2 cellular contexts compared by ENCODE assay signal in the genomic region with DNA sequence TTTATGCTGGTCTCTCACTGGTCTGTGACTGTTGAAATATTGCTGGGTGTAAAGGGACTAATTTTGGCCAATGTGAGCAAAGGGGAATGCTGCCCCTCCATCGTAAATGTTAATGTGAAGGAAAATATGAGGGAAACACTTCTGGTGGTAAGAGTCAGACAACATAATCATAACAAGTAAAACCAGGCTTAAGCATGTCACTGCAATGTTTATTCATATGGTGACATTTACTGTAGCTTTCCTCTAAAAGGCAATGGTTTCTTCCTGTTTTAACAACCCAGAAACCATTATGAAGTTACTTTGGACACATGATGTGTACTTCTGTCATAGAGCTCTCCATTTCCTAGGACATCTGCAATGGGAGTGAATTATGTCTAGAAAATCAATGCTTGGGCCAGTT.
TF ChIP-seq lines count a peak whose summit lies in the region.

No MANE protein-coding gene starts in this region.

TF ChIP-seq in GM23338, 12 proteins besides CTCF, POLR2A, EP300 and RAD21 (continued from another document):
- TF ChIP-seq, protein P1, sequence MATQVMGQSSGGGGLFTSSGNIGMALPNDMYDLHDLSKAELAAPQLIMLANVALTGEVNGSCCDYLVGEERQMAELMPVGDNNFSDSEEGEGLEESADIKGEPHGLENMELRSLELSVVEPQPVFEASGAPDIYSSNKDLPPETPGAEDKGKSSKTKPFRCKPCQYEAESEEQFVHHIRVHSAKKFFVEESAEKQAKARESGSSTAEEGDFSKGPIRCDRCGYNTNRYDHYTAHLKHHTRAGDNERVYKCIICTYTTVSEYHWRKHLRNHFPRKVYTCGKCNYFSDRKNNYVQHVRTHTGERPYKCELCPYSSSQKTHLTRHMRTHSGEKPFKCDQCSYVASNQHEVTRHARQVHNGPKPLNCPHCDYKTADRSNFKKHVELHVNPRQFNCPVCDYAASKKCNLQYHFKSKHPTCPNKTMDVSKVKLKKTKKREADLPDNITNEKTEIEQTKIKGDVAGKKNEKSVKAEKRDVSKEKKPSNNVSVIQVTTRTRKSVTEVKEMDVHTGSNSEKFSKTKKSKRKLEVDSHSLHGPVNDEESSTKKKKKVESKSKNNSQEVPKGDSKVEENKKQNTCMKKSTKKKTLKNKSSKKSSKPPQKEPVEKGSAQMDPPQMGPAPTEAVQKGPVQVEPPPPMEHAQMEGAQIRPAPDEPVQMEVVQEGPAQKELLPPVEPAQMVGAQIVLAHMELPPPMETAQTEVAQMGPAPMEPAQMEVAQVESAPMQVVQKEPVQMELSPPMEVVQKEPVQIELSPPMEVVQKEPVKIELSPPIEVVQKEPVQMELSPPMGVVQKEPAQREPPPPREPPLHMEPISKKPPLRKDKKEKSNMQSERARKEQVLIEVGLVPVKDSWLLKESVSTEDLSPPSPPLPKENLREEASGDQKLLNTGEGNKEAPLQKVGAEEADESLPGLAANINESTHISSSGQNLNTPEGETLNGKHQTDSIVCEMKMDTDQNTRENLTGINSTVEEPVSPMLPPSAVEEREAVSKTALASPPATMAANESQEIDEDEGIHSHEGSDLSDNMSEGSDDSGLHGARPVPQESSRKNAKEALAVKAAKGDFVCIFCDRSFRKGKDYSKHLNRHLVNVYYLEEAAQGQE (IDR thresholded peaks at IDR 0.05; ENCODE audit: unreplicated experiment): no peak
- TF ChIP-seq STAT1 (IDR thresholded peaks at IDR 0.05; ENCODE audit: unreplicated experiment) (no peak), NANOG (IDR thresholded peaks at IDR 0.05; ENCODE audit: borderline replicate concordance) (no peak), EZH2phosphoT487 (IDR thresholded peaks at IDR 0.05; ENCODE audit: unreplicated experiment) (no peak), ZNF331 (CRISPR knock-in tag; IDR thresholded peaks at IDR 0.05; ENCODE audit: low read depth) (no peak), POLR2AphosphoS5 (IDR thresholded peaks at IDR 0.05; ENCODE audit: low read depth) (no peak), JUNB (IDR thresholded peaks at IDR 0.05; ENCODE audit: unreplicated experiment) (no peak), ZNF114 (CRISPR knock-in tag; IDR thresholded peaks at IDR 0.05) (no peak)
- TF ChIP-seq, protein P2, sequence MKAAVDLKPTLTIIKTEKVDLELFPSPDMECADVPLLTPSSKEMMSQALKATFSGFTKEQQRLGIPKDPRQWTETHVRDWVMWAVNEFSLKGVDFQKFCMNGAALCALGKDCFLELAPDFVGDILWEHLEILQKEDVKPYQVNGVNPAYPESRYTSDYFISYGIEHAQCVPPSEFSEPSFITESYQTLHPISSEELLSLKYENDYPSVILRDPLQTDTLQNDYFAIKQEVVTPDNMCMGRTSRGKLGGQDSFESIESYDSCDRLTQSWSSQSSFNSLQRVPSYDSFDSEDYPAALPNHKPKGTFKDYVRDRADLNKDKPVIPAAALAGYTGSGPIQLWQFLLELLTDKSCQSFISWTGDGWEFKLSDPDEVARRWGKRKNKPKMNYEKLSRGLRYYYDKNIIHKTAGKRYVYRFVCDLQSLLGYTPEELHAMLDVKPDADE (IDR thresholded peaks at IDR 0.05): no peak
- TF ChIP-seq, protein P3, sequence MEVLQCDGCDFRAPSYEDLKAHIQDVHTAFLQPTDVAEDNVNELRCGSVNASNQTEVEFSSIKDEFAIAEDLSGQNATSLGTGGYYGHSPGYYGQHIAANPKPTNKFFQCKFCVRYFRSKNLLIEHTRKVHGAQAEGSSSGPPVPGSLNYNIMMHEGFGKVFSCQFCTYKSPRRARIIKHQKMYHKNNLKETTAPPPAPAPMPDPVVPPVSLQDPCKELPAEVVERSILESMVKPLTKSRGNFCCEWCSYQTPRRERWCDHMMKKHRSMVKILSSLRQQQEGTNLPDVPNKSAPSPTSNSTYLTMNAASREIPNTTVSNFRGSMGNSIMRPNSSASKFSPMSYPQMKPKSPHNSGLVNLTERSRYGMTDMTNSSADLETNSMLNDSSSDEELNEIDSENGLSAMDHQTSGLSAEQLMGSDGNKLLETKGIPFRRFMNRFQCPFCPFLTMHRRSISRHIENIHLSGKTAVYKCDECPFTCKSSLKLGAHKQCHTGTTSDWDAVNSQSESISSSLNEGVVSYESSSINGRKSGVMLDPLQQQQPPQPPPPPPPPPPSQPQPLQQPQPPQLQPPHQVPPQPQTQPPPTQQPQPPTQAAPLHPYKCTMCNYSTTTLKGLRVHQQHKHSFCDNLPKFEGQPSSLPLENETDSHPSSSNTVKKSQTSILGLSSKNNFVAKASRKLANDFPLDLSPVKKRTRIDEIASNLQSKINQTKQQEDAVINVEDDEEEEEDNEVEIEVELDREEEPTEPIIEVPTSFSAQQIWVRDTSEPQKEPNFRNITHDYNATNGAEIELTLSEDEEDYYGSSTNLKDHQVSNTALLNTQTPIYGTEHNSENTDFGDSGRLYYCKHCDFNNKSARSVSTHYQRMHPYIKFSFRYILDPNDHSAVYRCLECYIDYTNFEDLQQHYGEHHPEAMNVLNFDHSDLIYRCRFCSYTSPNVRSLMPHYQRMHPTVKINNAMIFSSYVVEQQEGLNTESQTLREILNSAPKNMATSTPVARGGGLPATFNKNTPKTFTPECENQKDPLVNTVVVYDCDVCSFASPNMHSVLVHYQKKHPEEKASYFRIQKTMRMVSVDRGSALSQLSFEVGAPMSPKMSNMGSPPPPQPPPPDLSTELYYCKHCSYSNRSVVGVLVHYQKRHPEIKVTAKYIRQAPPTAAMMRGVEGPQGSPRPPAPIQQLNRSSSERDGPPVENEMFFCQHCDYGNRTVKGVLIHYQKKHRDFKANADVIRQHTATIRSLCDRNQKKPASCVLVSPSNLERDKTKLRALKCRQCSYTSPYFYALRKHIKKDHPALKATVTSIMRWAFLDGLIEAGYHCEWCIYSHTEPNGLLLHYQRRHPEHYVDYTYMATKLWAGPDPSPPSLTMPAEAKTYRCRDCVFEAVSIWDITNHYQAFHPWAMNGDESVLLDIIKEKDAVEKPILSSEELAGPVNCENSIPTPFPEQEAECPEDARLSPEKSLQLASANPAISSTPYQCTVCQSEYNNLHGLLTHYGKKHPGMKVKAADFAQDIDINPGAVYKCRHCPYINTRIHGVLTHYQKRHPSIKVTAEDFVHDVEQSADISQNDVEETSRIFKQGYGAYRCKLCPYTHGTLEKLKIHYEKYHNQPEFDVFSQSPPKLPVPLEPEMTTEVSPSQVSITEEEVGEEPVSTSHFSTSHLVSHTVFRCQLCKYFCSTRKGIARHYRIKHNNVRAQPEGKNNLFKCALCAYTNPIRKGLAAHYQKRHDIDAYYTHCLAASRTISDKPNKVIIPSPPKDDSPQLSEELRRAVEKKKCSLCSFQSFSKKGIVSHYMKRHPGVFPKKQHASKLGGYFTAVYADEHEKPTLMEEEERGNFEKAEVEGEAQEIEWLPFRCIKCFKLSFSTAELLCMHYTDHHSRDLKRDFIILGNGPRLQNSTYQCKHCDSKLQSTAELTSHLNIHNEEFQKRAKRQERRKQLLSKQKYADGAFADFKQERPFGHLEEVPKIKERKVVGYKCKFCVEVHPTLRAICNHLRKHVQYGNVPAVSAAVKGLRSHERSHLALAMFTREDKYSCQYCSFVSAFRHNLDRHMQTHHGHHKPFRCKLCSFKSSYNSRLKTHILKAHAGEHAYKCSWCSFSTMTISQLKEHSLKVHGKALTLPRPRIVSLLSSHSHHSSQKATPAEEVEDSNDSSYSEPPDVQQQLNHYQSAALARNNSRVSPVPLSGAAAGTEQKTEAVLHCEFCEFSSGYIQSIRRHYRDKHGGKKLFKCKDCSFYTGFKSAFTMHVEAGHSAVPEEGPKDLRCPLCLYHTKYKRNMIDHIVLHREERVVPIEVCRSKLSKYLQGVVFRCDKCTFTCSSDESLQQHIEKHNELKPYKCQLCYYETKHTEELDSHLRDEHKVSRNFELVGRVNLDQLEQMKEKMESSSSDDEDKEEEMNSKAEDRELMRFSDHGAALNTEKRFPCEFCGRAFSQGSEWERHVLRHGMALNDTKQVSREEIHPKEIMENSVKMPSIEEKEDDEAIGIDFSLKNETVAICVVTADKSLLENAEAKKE (CRISPR knock-in tag; IDR thresholded peaks at IDR 0.05): no peak
TF ChIP-seq in GM23338: peak in this region for 0.

TF ChIP-seq in H1, 55 proteins besides CTCF, POLR2A, EP300 and RAD21 (continued from another document):
- no peak for TF ChIP-seq MAFK (IDR thresholded peaks at IDR 0.05; ENCODE audit: low read depth, low read length)
- TF ChIP-seq, protein P4, sequence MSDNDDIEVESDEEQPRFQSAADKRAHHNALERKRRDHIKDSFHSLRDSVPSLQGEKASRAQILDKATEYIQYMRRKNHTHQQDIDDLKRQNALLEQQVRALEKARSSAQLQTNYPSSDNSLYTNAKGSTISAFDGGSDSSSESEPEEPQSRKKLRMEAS (IDR thresholded peaks at IDR 0.05): no peak
- no peak for TF ChIP-seq JUN (IDR thresholded peaks at IDR 0.05; ENCODE audit: low read depth, low read length)
- TF ChIP-seq CEBPB (IDR thresholded peaks at IDR 0.05; ENCODE audit: low read depth, low read length): no peak
- no peak for TF ChIP-seq RNF2 (IDR thresholded peaks at IDR 0.05; ENCODE audit: borderline replicate concordance, low read depth, low read length, missing control alignments, poor library complexity, severe bottlenecking)
- TF ChIP-seq SP1 (IDR thresholded peaks at IDR 0.05; ENCODE audit: low read depth, low read length): no peak
- TF ChIP-seq HDAC2 (IDR thresholded peaks at IDR 0.05; ENCODE audit: borderline replicate concordance in 1 of 2, low read depth in 2 of 2, low read length in 2 of 2): no peak
- TF ChIP-seq CBX5 (IDR thresholded peaks at IDR 0.05; ENCODE audit: low read depth, low read length): no peak
- no peak for TF ChIP-seq ASH2L (IDR thresholded peaks at IDR 0.05; ENCODE audit: low read length)
- TF ChIP-seq SP4 (IDR thresholded peaks at IDR 0.05; ENCODE audit: low read length): no peak
- no peak for TF ChIP-seq TAF7 (optimal IDR thresholded peaks at IDR 0.05; ENCODE audit: borderline replicate concordance, low read depth, low read length)
- TF ChIP-seq RBBP5 (IDR thresholded peaks at IDR 0.05; ENCODE audit: borderline replicate concordance, low read depth, low read length): no peak
TF ChIP-seq in H1: peak in this region for 0.
